Comparison of ENCODE assay signal across 18 cellular contexts in genomic region chr6:133100870-133101269, GRCh38.
"Had no signal": no experiment of that assay in that cellular context is flagged by ENCODE, and none has a peak within 500 bp of the region (broad histone marks: within the 10 kb centered on the region; RNA-seq: fewer than 3 reads in every experiment).

No MANE protein-coding gene starts in this region.

- FAIRE-seq: endothelial cell of umbilical vein had no signal

- H3K4me3 ChIP-seq: colonic mucosa, gastrocnemius medialis, heart right ventricle, left lung, stomach, suprapubic skin, thyroid gland had no signal

- DNase-seq: colonic mucosa; effector CD4-positive, alpha-beta T cell; endodermal cell; erythroblast; gastrocnemius medialis; heart right ventricle; islet precursor cell; left lung; naive thymus-derived CD4-positive, alpha-beta T cell; nephron progenitor cell; posterior cingulate gyrus; small intestine; stimulated activated CD4-positive, alpha-beta T cell treated with anti-CD3 and anti-CD28 coated beads, Interleukin-12 subunit alpha, Interleukin-12 subunit beta, amount 100 ng/mL, for 4 hours; stimulated activated naive CD4-positive, alpha-beta T cell; stomach; thyroid gland had no signal

- ATAC-seq: gastrocnemius medialis; left lung; naive thymus-derived CD4-positive, alpha-beta T cell had no signal

- H3K27me3 ChIP-seq: colonic mucosa, gastrocnemius medialis, heart right ventricle, left lung, stomach, suprapubic skin, thyroid gland had no signal

- H3K27ac ChIP-seq: colonic mucosa, gastrocnemius medialis, heart right ventricle, left lung, stomach, suprapubic skin, thyroid gland had no signal

- H3K4me1 ChIP-seq: colonic mucosa, left lung, stomach, suprapubic skin, thyroid gland had no signal

- H3K9me3 ChIP-seq: colonic mucosa, gastrocnemius medialis, heart right ventricle, left lung, stomach, suprapubic skin, thyroid gland had no signal

- H3K36me3 ChIP-seq: colonic mucosa, gastrocnemius medialis, heart right ventricle, left lung, stomach, suprapubic skin, thyroid gland had no signal
